Comparison of ENCODE assay signal across 1 cellular context in the genomic region with DNA sequence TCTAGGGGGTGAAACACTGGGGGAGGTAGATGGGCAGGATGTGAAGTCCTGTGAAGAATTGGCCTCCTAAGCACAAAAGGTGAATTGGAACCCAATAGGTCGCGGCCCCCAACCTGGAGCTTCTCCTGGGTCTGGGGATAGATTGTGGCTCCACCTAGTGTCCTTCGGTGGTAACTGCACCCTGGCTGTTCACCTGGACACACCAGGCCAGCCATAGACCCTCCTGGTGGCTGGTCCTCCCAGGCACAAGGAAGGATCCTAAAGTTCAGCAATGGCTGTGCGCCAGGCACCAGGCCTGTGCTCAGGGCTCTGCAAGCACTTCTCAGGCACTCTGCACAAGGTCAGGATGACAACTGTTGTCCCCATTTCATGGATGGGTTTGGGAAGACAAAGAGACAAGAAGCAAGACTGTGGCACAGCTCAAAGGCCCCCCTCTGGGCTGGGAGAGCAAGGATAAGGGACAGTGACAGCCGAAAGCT.
TF ChIP-seq lines count a peak whose summit lies in the region.

No MANE protein-coding gene starts in this region.

TF ChIP-seq in GM12878, 131 proteins besides CTCF, POLR2A, EP300 and RAD21 (continues in another document):
- TF ChIP-seq, protein P1, sequence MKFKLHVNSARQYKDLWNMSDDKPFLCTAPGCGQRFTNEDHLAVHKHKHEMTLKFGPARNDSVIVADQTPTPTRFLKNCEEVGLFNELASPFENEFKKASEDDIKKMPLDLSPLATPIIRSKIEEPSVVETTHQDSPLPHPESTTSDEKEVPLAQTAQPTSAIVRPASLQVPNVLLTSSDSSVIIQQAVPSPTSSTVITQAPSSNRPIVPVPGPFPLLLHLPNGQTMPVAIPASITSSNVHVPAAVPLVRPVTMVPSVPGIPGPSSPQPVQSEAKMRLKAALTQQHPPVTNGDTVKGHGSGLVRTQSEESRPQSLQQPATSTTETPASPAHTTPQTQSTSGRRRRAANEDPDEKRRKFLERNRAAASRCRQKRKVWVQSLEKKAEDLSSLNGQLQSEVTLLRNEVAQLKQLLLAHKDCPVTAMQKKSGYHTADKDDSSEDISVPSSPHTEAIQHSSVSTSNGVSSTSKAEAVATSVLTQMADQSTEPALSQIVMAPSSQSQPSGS (IDR thresholded peaks at IDR 0.05; ENCODE audit: low read length), result no peak
- no peak for TF ChIP-seq RBBP5 (conservative IDR thresholded peaks at IDR 0.05)
- TF ChIP-seq CBX5 (IDR thresholded peaks at IDR 0.05; ENCODE audit: low read depth), result no peak
- no peak for TF ChIP-seq CBX3 (IDR thresholded peaks at IDR 0.05; ENCODE audit: borderline replicate concordance, low read depth)
- TF ChIP-seq ZBED1 (IDR thresholded peaks at IDR 0.05; ENCODE audit: borderline replicate concordance), result no peak
- TF ChIP-seq RAD51 (IDR thresholded peaks at IDR 0.05), result no peak
- no peak for TF ChIP-seq TARDBP (IDR thresholded peaks at IDR 0.05; ENCODE audit: borderline replicate concordance)
- no peak for TF ChIP-seq BRCA1 (IDR thresholded peaks at IDR 0.05; ENCODE audit: low read depth, low read length)
- TF ChIP-seq NR2F1 (conservative IDR thresholded peaks at IDR 0.05), result 0 out of 2 replicates have a peak, but pooled peaks have one; percentile 33
- no peak for TF ChIP-seq CHD4 (IDR thresholded peaks at IDR 0.05)
- TF ChIP-seq, protein P2, sequence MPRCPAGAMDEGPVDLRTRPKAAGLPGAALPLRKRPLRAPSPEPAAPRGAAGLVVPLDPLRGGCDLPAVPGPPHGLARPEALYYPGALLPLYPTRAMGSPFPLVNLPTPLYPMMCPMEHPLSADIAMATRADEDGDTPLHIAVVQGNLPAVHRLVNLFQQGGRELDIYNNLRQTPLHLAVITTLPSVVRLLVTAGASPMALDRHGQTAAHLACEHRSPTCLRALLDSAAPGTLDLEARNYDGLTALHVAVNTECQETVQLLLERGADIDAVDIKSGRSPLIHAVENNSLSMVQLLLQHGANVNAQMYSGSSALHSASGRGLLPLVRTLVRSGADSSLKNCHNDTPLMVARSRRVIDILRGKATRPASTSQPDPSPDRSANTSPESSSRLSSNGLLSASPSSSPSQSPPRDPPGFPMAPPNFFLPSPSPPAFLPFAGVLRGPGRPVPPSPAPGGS (IDR thresholded peaks at IDR 0.05; ENCODE audit: borderline replicate concordance, insufficient read depth, low read depth, low read length, poor library complexity, severe bottlenecking), result no peak
- TF ChIP-seq, protein P3, sequence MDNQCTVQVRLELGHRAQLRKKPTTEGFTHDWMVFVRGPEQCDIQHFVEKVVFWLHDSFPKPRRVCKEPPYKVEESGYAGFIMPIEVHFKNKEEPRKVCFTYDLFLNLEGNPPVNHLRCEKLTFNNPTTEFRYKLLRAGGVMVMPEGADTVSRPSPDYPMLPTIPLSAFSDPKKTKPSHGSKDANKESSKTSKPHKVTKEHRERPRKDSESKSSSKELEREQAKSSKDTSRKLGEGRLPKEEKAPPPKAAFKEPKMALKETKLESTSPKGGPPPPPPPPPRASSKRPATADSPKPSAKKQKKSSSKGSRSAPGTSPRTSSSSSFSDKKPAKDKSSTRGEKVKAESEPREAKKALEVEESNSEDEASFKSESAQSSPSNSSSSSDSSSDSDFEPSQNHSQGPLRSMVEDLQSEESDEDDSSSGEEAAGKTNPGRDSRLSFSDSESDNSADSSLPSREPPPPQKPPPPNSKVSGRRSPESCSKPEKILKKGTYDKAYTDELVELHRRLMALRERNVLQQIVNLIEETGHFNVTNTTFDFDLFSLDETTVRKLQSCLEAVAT (IDR thresholded peaks at IDR 0.05), result no peak
- TF ChIP-seq SP1 (IDR thresholded peaks at IDR 0.05; ENCODE audit: low read depth, low read length), result no peak
- TF ChIP-seq NBN (IDR thresholded peaks at IDR 0.05), result 0 out of 2 replicates have a peak, but pooled peaks have one; percentile 21
- no peak for TF ChIP-seq RCOR1 (conservative IDR thresholded peaks at IDR 0.05; ENCODE audit: low read depth, low read length)
- TF ChIP-seq, protein P4, sequence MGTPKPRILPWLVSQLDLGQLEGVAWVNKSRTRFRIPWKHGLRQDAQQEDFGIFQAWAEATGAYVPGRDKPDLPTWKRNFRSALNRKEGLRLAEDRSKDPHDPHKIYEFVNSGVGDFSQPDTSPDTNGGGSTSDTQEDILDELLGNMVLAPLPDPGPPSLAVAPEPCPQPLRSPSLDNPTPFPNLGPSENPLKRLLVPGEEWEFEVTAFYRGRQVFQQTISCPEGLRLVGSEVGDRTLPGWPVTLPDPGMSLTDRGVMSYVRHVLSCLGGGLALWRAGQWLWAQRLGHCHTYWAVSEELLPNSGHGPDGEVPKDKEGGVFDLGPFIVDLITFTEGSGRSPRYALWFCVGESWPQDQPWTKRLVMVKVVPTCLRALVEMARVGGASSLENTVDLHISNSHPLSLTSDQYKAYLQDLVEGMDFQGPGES (IDR thresholded peaks at IDR 0.05), result no peak
- TF ChIP-seq JUND (IDR thresholded peaks at IDR 0.05; ENCODE audit: low read depth, low read length), result no peak
- TF ChIP-seq ZNF217 (IDR thresholded peaks at IDR 0.05), result no peak
- TF ChIP-seq ATF7 (IDR thresholded peaks at IDR 0.05; ENCODE audit: low read depth), result no peak
- TF ChIP-seq, protein P5, sequence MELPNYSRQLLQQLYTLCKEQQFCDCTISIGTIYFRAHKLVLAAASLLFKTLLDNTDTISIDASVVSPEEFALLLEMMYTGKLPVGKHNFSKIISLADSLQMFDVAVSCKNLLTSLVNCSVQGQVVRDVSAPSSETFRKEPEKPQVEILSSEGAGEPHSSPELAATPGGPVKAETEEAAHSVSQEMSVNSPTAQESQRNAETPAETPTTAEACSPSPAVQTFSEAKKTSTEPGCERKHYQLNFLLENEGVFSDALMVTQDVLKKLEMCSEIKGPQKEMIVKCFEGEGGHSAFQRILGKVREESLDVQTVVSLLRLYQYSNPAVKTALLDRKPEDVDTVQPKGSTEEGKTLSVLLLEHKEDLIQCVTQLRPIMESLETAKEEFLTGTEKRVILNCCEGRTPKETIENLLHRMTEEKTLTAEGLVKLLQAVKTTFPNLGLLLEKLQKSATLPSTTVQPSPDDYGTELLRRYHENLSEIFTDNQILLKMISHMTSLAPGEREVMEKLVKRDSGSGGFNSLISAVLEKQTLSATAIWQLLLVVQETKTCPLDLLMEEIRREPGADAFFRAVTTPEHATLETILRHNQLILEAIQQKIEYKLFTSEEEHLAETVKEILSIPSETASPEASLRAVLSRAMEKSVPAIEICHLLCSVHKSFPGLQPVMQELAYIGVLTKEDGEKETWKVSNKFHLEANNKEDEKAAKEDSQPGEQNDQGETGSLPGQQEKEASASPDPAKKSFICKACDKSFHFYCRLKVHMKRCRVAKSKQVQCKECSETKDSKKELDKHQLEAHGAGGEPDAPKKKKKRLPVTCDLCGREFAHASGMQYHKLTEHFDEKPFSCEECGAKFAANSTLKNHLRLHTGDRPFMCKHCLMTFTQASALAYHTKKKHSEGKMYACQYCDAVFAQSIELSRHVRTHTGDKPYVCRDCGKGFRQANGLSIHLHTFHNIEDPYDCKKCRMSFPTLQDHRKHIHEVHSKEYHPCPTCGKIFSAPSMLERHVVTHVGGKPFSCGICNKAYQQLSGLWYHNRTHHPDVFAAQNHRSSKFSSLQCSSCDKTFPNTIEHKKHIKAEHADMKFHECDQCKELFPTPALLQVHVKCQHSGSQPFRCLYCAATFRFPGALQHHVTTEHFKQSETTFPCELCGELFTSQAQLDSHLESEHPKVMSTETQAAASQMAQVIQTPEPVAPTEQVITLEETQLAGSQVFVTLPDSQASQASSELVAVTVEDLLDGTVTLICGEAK (IDR thresholded peaks at IDR 0.05; ENCODE audit: borderline replicate concordance), result no peak
- no peak for TF ChIP-seq BHLHE40 (IDR thresholded peaks at IDR 0.05; ENCODE audit: borderline replicate concordance in 1 of 2, low read depth in 2 of 2, low read length in 1 of 2)
- TF ChIP-seq WRNIP1 (IDR thresholded peaks at IDR 0.05; ENCODE audit: borderline replicate concordance, low read depth, low read length), result no peak
- TF ChIP-seq, protein P6, sequence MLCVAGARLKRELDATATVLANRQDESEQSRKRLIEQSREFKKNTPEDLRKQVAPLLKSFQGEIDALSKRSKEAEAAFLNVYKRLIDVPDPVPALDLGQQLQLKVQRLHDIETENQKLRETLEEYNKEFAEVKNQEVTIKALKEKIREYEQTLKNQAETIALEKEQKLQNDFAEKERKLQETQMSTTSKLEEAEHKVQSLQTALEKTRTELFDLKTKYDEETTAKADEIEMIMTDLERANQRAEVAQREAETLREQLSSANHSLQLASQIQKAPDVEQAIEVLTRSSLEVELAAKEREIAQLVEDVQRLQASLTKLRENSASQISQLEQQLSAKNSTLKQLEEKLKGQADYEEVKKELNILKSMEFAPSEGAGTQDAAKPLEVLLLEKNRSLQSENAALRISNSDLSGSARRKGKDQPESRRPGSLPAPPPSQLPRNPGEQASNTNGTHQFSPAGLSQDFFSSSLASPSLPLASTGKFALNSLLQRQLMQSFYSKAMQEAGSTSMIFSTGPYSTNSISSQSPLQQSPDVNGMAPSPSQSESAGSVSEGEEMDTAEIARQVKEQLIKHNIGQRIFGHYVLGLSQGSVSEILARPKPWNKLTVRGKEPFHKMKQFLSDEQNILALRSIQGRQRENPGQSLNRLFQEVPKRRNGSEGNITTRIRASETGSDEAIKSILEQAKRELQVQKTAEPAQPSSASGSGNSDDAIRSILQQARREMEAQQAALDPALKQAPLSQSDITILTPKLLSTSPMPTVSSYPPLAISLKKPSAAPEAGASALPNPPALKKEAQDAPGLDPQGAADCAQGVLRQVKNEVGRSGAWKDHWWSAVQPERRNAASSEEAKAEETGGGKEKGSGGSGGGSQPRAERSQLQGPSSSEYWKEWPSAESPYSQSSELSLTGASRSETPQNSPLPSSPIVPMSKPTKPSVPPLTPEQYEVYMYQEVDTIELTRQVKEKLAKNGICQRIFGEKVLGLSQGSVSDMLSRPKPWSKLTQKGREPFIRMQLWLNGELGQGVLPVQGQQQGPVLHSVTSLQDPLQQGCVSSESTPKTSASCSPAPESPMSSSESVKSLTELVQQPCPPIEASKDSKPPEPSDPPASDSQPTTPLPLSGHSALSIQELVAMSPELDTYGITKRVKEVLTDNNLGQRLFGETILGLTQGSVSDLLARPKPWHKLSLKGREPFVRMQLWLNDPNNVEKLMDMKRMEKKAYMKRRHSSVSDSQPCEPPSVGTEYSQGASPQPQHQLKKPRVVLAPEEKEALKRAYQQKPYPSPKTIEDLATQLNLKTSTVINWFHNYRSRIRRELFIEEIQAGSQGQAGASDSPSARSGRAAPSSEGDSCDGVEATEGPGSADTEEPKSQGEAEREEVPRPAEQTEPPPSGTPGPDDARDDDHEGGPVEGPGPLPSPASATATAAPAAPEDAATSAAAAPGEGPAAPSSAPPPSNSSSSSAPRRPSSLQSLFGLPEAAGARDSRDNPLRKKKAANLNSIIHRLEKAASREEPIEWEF (IDR thresholded peaks at IDR 0.05; ENCODE audit: insufficient replicate concordance, low read depth, low read length), result no peak
- no peak for TF ChIP-seq SRF (IDR thresholded peaks at IDR 0.05; ENCODE audit: low read depth in 2 of 2, low read length in 2 of 2)
- TF ChIP-seq, protein P7, sequence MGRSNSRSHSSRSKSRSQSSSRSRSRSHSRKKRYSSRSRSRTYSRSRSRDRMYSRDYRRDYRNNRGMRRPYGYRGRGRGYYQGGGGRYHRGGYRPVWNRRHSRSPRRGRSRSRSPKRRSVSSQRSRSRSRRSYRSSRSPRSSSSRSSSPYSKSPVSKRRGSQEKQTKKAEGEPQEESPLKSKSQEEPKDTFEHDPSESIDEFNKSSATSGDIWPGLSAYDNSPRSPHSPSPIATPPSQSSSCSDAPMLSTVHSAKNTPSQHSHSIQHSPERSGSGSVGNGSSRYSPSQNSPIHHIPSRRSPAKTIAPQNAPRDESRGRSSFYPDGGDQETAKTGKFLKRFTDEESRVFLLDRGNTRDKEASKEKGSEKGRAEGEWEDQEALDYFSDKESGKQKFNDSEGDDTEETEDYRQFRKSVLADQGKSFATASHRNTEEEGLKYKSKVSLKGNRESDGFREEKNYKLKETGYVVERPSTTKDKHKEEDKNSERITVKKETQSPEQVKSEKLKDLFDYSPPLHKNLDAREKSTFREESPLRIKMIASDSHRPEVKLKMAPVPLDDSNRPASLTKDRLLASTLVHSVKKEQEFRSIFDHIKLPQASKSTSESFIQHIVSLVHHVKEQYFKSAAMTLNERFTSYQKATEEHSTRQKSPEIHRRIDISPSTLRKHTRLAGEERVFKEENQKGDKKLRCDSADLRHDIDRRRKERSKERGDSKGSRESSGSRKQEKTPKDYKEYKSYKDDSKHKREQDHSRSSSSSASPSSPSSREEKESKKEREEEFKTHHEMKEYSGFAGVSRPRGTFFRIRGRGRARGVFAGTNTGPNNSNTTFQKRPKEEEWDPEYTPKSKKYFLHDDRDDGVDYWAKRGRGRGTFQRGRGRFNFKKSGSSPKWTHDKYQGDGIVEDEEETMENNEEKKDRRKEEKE (IDR thresholded peaks at IDR 0.05), result no peak
- no peak for TF ChIP-seq SMAD1 (IDR thresholded peaks at IDR 0.05; ENCODE audit: low read depth, partially characterized antibody)
- no peak for TF ChIP-seq MEF2B (IDR thresholded peaks at IDR 0.05; ENCODE audit: partially characterized antibody, poor library complexity, severe bottlenecking)
- no peak for TF ChIP-seq BACH1 (IDR thresholded peaks at IDR 0.05; ENCODE audit: borderline replicate concordance)
- TF ChIP-seq POLR2AphosphoS2 (IDR thresholded peaks at IDR 0.05; ENCODE audit: low read depth, low read length), result no peak
- no peak for TF ChIP-seq GATAD2B (conservative IDR thresholded peaks at IDR 0.05; ENCODE audit: low read depth)
- 0 out of 2 replicates have a peak, but pooled peaks have one; percentile 36 for TF ChIP-seq HDGF (IDR thresholded peaks at IDR 0.05)
- TF ChIP-seq FOS (IDR thresholded peaks at IDR 0.05; ENCODE audit: borderline replicate concordance, extremely low read depth, insufficient read length), result no peak
- peak; percentile 67 for TF ChIP-seq SMC3 (IDR thresholded peaks at IDR 0.05; ENCODE audit: borderline replicate concordance, low read length)
- TF ChIP-seq CEBPB (IDR thresholded peaks at IDR 0.05; ENCODE audit: borderline replicate concordance in 1 of 2, low read depth in 2 of 2, low read length in 2 of 2), result no peak
- TF ChIP-seq, protein P8, sequence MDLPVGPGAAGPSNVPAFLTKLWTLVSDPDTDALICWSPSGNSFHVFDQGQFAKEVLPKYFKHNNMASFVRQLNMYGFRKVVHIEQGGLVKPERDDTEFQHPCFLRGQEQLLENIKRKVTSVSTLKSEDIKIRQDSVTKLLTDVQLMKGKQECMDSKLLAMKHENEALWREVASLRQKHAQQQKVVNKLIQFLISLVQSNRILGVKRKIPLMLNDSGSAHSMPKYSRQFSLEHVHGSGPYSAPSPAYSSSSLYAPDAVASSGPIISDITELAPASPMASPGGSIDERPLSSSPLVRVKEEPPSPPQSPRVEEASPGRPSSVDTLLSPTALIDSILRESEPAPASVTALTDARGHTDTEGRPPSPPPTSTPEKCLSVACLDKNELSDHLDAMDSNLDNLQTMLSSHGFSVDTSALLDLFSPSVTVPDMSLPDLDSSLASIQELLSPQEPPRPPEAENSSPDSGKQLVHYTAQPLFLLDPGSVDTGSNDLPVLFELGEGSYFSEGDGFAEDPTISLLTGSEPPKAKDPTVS (IDR thresholded peaks at IDR 0.05; ENCODE audit: low read depth, low read length), result no peak
- TF ChIP-seq DPF2 (IDR thresholded peaks at IDR 0.05), result no peak
- TF ChIP-seq MYB (IDR thresholded peaks at IDR 0.05; ENCODE audit: borderline replicate concordance, low read depth, low read length), result no peak
- TF ChIP-seq IRF4 (IDR thresholded peaks at IDR 0.05; ENCODE audit: low read depth, low read length), result no peak
- no peak for TF ChIP-seq TCF12 (IDR thresholded peaks at IDR 0.05; ENCODE audit: low read depth, low read length)
- TF ChIP-seq PAX8 (IDR thresholded peaks at IDR 0.05), result no peak
